Comparison of ENCODE assay signal across 1 cellular context in the genomic region with DNA sequence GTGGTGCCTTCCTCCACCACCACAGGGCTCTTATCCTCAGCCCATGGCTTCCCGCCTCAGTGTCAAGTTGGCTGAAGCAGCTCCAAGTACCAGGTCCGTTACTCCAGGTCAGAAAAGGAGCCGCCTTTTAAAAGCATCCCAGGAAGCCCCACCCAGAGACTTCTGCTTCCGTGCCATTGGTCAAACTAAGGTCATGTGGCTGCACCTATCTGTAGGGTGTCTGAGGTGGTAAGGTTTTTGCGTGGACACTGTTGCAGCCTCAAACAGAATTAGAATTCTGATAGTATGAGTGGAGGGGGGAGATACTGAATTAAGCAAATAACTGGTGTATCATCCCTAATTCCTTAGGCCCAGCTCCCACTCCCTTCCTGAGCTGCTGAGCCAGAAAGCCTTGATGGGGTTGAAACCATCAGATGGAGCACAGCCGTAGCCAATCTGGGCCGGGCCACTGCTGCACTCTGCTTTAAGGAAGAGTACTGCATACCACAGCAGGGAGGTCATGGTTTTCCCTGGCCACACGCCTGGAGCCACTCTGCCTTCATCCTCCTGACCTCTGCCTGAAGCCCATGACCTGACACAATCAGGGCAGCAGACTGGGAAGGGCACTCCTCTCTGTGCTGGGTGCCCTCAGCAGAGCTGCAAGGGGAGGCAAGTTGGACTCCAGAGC.
TF ChIP-seq lines count a peak whose summit lies in the region.

No MANE protein-coding gene starts in this region.

TF ChIP-seq in A549, 52 proteins besides CTCF, POLR2A, EP300 and RAD21:
- TF ChIP-seq, protein P1, sequence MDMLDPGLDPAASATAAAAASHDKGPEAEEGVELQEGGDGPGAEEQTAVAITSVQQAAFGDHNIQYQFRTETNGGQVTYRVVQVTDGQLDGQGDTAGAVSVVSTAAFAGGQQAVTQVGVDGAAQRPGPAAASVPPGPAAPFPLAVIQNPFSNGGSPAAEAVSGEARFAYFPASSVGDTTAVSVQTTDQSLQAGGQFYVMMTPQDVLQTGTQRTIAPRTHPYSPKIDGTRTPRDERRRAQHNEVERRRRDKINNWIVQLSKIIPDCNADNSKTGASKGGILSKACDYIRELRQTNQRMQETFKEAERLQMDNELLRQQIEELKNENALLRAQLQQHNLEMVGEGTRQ (IDR thresholded peaks at IDR 0.05): peak; percentile 30
- TF ChIP-seq ELK1 (IDR thresholded peaks at IDR 0.05; ENCODE audit: low read depth, low read length): no peak
